In genomic region chr2:62320137-62320536, GRCh38 we compare ENCODE assay signal across 2 cellular contexts.
TF ChIP-seq lines count a peak whose summit lies in the region.

No MANE protein-coding gene starts in this region.

TF ChIP-seq in HEK293, 187 proteins besides CTCF, POLR2A, EP300 and RAD21:
- TF ChIP-seq ZNF426 (tag by site-specific recombination; IDR thresholded peaks at IDR 0.05) (peak; percentile 27; the same call in 1 of the 2 replicates), ZNF664 (tag by site-specific recombination; IDR thresholded peaks at IDR 0.05) (0 out of 2 replicates have a peak, but pooled peaks have one; percentile 31), ZNF623 (tag by site-specific recombination; IDR thresholded peaks at IDR 0.05) (0 out of 2 replicates have a peak, but pooled peaks have one; percentile 24), ZNF140 (tag by site-specific recombination; IDR thresholded peaks at IDR 0.05) (peak; percentile 23; the same call in 1 of the 2 replicates), ZNF394 (tag by site-specific recombination; IDR thresholded peaks at IDR 0.05; ENCODE audit: borderline replicate concordance) (peak; percentile 68; the same call in 1 of the 2 replicates), ZNF555 (tag by site-specific recombination; conservative IDR thresholded peaks at IDR 0.05) (peak; percentile 28)
- TF ChIP-seq, protein P1, sequence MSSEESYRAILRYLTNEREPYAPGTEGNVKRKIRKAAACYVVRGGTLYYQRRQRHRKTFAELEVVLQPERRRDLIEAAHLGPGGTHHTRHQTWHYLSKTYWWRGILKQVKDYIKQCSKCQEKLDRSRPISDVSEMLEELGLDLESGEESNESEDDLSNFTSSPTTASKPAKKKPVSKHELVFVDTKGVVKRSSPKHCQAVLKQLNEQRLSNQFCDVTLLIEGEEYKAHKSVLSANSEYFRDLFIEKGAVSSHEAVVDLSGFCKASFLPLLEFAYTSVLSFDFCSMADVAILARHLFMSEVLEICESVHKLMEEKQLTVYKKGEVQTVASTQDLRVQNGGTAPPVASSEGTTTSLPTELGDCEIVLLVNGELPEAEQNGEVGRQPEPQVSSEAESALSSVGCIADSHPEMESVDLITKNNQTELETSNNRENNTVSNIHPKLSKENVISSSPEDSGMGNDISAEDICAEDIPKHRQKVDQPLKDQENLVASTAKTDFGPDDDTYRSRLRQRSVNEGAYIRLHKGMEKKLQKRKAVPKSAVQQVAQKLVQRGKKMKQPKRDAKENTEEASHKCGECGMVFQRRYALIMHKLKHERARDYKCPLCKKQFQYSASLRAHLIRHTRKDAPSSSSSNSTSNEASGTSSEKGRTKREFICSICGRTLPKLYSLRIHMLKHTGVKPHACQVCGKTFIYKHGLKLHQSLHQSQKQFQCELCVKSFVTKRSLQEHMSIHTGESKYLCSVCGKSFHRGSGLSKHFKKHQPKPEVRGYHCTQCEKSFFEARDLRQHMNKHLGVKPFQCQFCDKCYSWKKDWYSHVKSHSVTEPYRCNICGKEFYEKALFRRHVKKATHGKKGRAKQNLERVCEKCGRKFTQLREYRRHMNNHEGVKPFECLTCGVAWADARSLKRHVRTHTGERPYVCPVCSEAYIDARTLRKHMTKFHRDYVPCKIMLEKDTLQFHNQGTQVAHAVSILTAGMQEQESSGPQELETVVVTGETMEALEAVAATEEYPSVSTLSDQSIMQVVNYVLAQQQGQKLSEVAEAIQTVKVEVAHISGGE (tag by site-specific recombination; conservative IDR thresholded peaks at IDR 0.05; ENCODE audit: low read depth): 0 out of 2 replicates have a peak, but pooled peaks have one; percentile 25

TF ChIP-seq in K562, 482 proteins besides CTCF, POLR2A, EP300 and RAD21:
- peak; percentile 57 to 62; a peak in 3 of 4 replicates for TF ChIP-seq KDM1A (IDR thresholded peaks at IDR 0.05)
